ENCODE assay signal across 29 cellular contexts in the genomic region with DNA sequence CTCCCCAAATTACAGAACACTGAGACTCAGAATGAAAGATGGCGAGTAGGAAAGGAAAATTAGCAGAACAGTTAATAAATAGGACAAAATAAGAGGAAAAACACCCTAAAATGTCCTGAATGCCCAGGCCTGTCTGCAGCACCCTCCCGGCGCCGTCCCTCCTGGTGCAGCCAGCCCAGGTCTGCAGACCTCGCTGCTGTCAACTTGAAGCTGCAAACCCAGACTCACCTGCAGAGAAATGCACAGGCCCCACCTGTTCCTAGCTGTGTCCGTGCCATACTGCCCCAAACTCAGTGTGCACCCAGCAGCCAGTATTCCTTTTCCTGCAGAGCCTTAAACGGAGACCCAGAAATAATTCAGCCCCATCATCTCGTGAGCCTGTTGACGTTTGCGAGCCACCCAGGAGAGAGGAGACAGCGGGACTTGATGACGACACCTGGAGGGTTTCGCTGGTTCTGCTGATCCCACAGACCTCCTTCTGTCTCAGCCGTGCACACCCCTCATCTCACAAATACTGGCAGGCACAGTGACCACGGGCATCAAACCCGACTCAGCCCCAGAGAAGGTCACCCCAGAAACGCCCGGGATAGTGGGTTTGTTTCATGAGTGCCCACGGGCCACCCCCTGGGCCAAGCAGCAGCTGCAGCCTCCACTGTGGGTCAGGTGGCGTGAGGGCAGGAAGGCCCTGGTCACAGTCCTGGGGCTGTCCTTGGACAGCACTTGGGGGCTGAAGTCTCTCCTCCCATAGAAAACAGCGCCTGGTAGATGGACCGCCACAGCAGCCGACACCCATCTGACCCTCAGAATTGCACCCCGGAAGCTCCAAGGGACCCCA.
"Had no signal": no experiment of that assay in that cellular context is flagged by ENCODE, and none has a peak within 500 bp of the region (broad histone marks: within the 10 kb centered on the region; RNA-seq: fewer than 3 reads in every experiment).

No MANE protein-coding gene starts in this region.

- H3K9me3 ChIP-seq: adrenal gland, body of pancreas, lower lobe of right lung, ovary, prostate gland, transverse colon had no signal

- DNase-seq: activated CD4-positive, alpha-beta memory T cell treated with anti-CD3 and anti-CD28 coated beads for 36 hours; activated CD4-positive, alpha-beta T cell treated with anti-CD3 and anti-CD28 coated beads, Interleukin-2, amount 10 ng/mL, durations not matched to agents 24 days and 14 days; activated naive CD4-positive, alpha-beta T cell treated with anti-CD3 and anti-CD28 coated beads for 36 hours; activated naive CD8-positive, alpha-beta T cell treated with anti-CD3 and anti-CD28 coated beads for 36 hours; activated T-cell treated with anti-CD3 and anti-CD28 coated beads for 4 hours; activated T-cell treated with anti-CD3 and anti-CD28 coated beads, Interleukin-2, amount 50 U/mL, for 72 hours; body of pancreas; cerebellar nuclear complex; cortex of kidney; effector memory CD8-positive, alpha-beta T cell; foreskin fibroblast; hypothalamus; immature natural killer cell; lower lobe of right lung; mesenchymal stem cell; natural killer cell; retina; stimulated activated CD4-positive, alpha-beta T cell treated with anti-CD3 and anti-CD28 coated beads, Interleukin-15, amount 100 ng/mL, for 24 hours; stimulated activated CD4-positive, alpha-beta T cell treated with anti-CD3 and anti-CD28 coated beads, Interleukin-2, amount 100 ng/mL, for 24 hours; stimulated activated naive B cell treated with anti-CD40 and anti-IgM and Interleukin-4, amounts not matched to agents 10 μg/mL and 1 μg/mL and 100 μg/mL, for 72 hours; T-helper 9 cell; transverse colon had no signal

- H3K27me3 ChIP-seq: adrenal gland, body of pancreas, ovary, transverse colon had no signal

- ATAC-seq: activated CD4-positive, CD25-positive, alpha-beta regulatory T cell treated with anti-CD3 and anti-CD28 coated beads, Interleukin-2, amount 50 U/mL, for 24 hours; activated T-cell treated with anti-CD3 and anti-CD28 coated beads, Interleukin-2, amount 50 U/mL, for 72 hours; body of pancreas; effector memory CD8-positive, alpha-beta T cell; esophagus mucosa; lower lobe of right lung; stimulated activated naive B cell treated with anti-CD40 and anti-IgM and Interleukin-4, amounts not matched to agents 10 μg/mL and 1 μg/mL and 100 μg/mL, for 72 hours had no signal

- H3K36me3 ChIP-seq: adrenal gland, lower lobe of right lung, ovary, prostate gland, transverse colon had no signal

- H3K4me3 ChIP-seq: adrenal gland, body of pancreas, lower lobe of right lung, ovary, prostate gland, smooth muscle cell, transverse colon had no signal

- H3K27ac ChIP-seq: adrenal gland, body of pancreas, lower lobe of right lung, ovary, prostate gland, transverse colon, VCaP had no signal

- H3K4me1 ChIP-seq: adrenal gland, body of pancreas, lower lobe of right lung, prostate gland, transverse colon had no signal
